In genomic region chr13:95411641-95412040, GRCh38 we compare ENCODE assay signal across 31 cellular contexts.
DNase-seq lines count a peak whose midpoint lies in the region; ATAC-seq, FAIRE-seq and TF ChIP-seq lines count a peak whose summit lies in the region.
"Had no signal": no experiment of that assay in that cellular context is flagged by ENCODE, and none has a peak within 500 bp of the region (broad histone marks: within the 10 kb centered on the region; RNA-seq: fewer than 3 reads in every experiment).

No MANE protein-coding gene starts in this region.

- H3K4me3 Mint-ChIP-seq in CD8-positive, alpha-beta memory T cell: no peak overlapping the region
- H3K4me3 Mint-ChIP-seq: activated CD4-positive, alpha-beta memory T cell treated with anti-CD3 and anti-CD28 coated beads, Interleukin-2, amount 10 ng/mL, durations not matched to agents 7 days and 5 days; T-helper 2 cell treated with Interferon-gamma antibody and Interleukin-4, amounts not matched to agents 5 μg/mL and 100 μg/mL, for 36 hours had no signal

- H3K27ac ChIP-seq in lower lobe of right lung: no peak overlapping the region
- H3K27ac ChIP-seq in CD8-positive, alpha-beta memory T cell (ENCODE audit: low read depth, low read length): no peak overlapping the region
- H3K27ac ChIP-seq: HL-60, psoas muscle, SK-N-MC, tibial nerve had no signal

- no peak for FAIRE-seq in bronchial epithelial cell (lab: Jason Lieb, UNC)
- FAIRE-seq: RCC 7860, small intestine had no signal

- H3K4me1 ChIP-seq in lower lobe of right lung: no peaks in the 10 kb centered on the region
- no peaks in the 10 kb centered on the region for H3K4me1 ChIP-seq in CD8-positive, alpha-beta memory T cell (ENCODE audit: insufficient read depth, low read length)
- H3K4me1 ChIP-seq: psoas muscle, tibial nerve had no signal

- H3K4me1 Mint-ChIP-seq in CD8-positive, alpha-beta memory T cell: no peaks in the 10 kb centered on the region
- H3K4me1 Mint-ChIP-seq: activated CD4-positive, alpha-beta memory T cell treated with anti-CD3 and anti-CD28 coated beads, Interleukin-2, amount 10 ng/mL, durations not matched to agents 7 days and 5 days had no signal

- H3K27me3 Mint-ChIP-seq in CD8-positive, alpha-beta memory T cell: peaks cover 4 to 28% of the 10 kb centered on the region in 2 donors
- H3K27me3 Mint-ChIP-seq: activated CD4-positive, alpha-beta memory T cell treated with anti-CD3 and anti-CD28 coated beads, Interleukin-2, amount 10 ng/mL, durations not matched to agents 7 days and 5 days had no signal

- ATAC-seq in lower lobe of right lung: no peak
- no peak for ATAC-seq in GM18868 (IDR thresholded peaks at IDR 0.05; ENCODE audit: unreplicated experiment)
- ATAC-seq: esophagus mucosa; left lobe of liver; psoas muscle; stimulated activated naive CD8-positive, alpha-beta T cell treated with anti-CD3 and anti-CD28 coated beads, Interleukin-15, Interleukin-2, amounts not matched to agents 100 U/mL and 50 U/mL, for 24 hours had no signal

- no peaks in the 10 kb centered on the region for H3K36me3 ChIP-seq in bronchial epithelial cell (ENCODE audit: control insufficient read depth, insufficient read depth, low read length)
- no peaks in the 10 kb centered on the region for H3K36me3 ChIP-seq in lower lobe of right lung
- H3K36me3 ChIP-seq in CD8-positive, alpha-beta memory T cell (ENCODE audit: insufficient read depth, low read length): no peaks in the 10 kb centered on the region
- H3K36me3 ChIP-seq: tibial nerve had no signal

- H3K27me3 ChIP-seq in bronchial epithelial cell (ENCODE audit: control insufficient read depth, insufficient read depth, low read length): no peaks in the 10 kb centered on the region
- H3K27me3 ChIP-seq in lower lobe of right lung (ENCODE audit: low read depth): no peaks in the 10 kb centered on the region
- H3K27me3 ChIP-seq in CD8-positive, alpha-beta memory T cell (ENCODE audit: insufficient read depth, low read length, poor library complexity, severe bottlenecking): no peaks in the 10 kb centered on the region
- H3K27me3 ChIP-seq: tibial nerve had no signal

- H3K4me3 ChIP-seq in bronchial epithelial cell (ENCODE audit: low read depth, low read length) (no peak overlapping the region), lower lobe of right lung (no peak overlapping the region)
- H3K4me3 ChIP-seq in CD8-positive, alpha-beta memory T cell (ENCODE audit: low read length): no peak overlapping the region
- H3K4me3 ChIP-seq: psoas muscle, SK-N-MC, tibial nerve had no signal

- H3K9me3 Mint-ChIP-seq in CD8-positive, alpha-beta memory T cell: peaks cover 0 to 4% (median 0%) of the 10 kb centered on the region in 5 donors
- H3K9me3 Mint-ChIP-seq: activated CD4-positive, alpha-beta memory T cell treated with anti-CD3 and anti-CD28 coated beads, Interleukin-2, amount 10 ng/mL, durations not matched to agents 7 days and 5 days; T-helper 2 cell treated with Interferon-gamma antibody and Interleukin-4, amounts not matched to agents 5 μg/mL and 100 μg/mL, for 36 hours had no signal

- H3K9me3 ChIP-seq in lower lobe of right lung: no peaks in the 10 kb centered on the region
- no peaks in the 10 kb centered on the region for H3K9me3 ChIP-seq in CD8-positive, alpha-beta memory T cell (ENCODE audit: low read length)
- H3K9me3 ChIP-seq: psoas muscle had no signal

- CTCF ChIA-PET in CD8-positive, alpha-beta memory T cell (lab: Charles Lee): interaction anchor here (1.0 to 1.8 kb wide), 3 partner anchors 10 to 222 kb away, joined by 3 to 6 read pairs (median 3); no protein-coding TSS in a partner anchor

- POLR2A ChIA-PET in CD8-positive, alpha-beta memory T cell (lab: Charles Lee): no interaction called here

- DNase-seq in EL (peak; percentile 8), NCI-H1105 treated with DMSO at 0.1 percent for 48 hours (lab: John Stamatoyannopoulos, UW) (peak; percentile 92), bronchial epithelial cell (ENCODE audit: low read depth) (peak; percentile 84), myocyte (ENCODE audit: low read depth) (peak; percentile 7), AML-193 (lab: John Stamatoyannopoulos, UW) (no peak), lower lobe of right lung (no peak)
- no peak for DNase-seq in CD8-positive, alpha-beta memory T cell
- DNase-seq: activated CD4-positive, alpha-beta memory T cell treated with anti-CD3 and anti-CD28 coated beads, Interleukin-2, amount 10 ng/mL, durations not matched to agents 7 days and 5 days; activated CD4-positive, CD25-positive, alpha-beta regulatory T cell; activated naive CD4-positive, alpha-beta T cell; activated T-cell treated with anti-CD3 and anti-CD28 coated beads, Interleukin-2, amount 50 U/mL, for 1 hour; amygdala; DND-41; effector CD4-positive, alpha-beta T cell; head of caudate nucleus; IMR-90; MM.1S; NCI-H146; NCI-H69; psoas muscle; small intestine; stimulated activated CD4-positive, alpha-beta T cell treated with anti-CD3 and anti-CD28 coated beads, Interleukin-2, amount 100 ng/mL, for 48 hours; stimulated activated naive CD8-positive, alpha-beta T cell treated with anti-CD3 and anti-CD28 coated beads, Interleukin-15, Interleukin-2, amounts not matched to agents 100 U/mL and 50 U/mL, for 24 hours had no signal

- intact Hi-C loops in lower lobe of right lung (cut with DNase I): no loop called here

- TF ChIP-seq CTCF in bronchial epithelial cell (IDR thresholded peaks at IDR 0.05; ENCODE audit: insufficient read depth, low read length, severe bottlenecking) (no peak), lower lobe of right lung (IDR thresholded peaks at IDR 0.05) (no peak)

- no peak overlapping the region for H3K27ac Mint-ChIP-seq in CD8-positive, alpha-beta memory T cell
- H3K27ac Mint-ChIP-seq: activated CD4-positive, alpha-beta memory T cell treated with anti-CD3 and anti-CD28 coated beads, Interleukin-2, amount 10 ng/mL, durations not matched to agents 7 days and 5 days; T-helper 2 cell treated with Interferon-gamma antibody and Interleukin-4, amounts not matched to agents 5 μg/mL and 100 μg/mL, for 36 hours had no signal

- no peaks in the 10 kb centered on the region for H3K36me3 Mint-ChIP-seq in CD8-positive, alpha-beta memory T cell

Comparison
In these comparisons a context has a peak if more than half of its experiments do, and no peak if none do; other contexts are left out.
1. DNase-seq: peak in EL (single experiment), NCI-H1105 treated with DMSO at 0.1 percent for 48 hours (single experiment), bronchial epithelial cell (single experiment) and myocyte (single experiment); none in AML-193 (0 of 2), lower lobe of right lung (single experiment) and CD8-positive, alpha-beta memory T cell (0 of 5).